Comparison of ENCODE assay signal across 24 cellular contexts in the genomic region with DNA sequence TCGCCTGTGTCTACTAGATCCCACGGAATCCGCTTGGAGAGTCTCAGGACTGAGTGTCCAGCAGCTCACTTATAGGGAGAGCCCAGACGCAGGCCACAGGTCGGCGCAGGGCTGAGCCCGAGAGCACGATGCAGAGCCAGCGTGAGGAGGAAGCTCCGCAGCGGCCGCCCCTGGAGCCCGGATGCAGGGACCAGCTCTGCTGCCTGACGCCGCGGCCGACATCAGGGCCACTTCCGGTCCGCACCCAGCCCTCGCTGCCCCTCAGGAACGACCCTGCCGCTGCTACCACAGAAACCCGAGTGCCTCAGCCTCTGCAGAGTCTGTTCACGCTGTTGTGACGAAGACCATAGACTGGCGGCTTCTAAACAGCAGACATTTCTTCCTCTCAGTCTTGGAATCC.
"Had no signal": no experiment of that assay in that cellular context is flagged by ENCODE, and none has a peak within 500 bp of the region (broad histone marks: within the 10 kb centered on the region; RNA-seq: fewer than 3 reads in every experiment).

No MANE protein-coding gene starts in this region.

- H3K27me3 Mint-ChIP-seq: activated CD8-positive, alpha-beta T cell treated with anti-CD3 and anti-CD28 coated beads for 36 hours; activated T-helper 17 cell treated with anti-CD3 and anti-CD28 coated beads, Interleukin-2, amount 50 U/mL, for 72 hours; central memory CD8-positive, alpha-beta T cell; dendritic cell treated with granulocyte-macrophage colony-stimulating factor and Interleukin-4, amounts not matched to agents 40 ng/mL and 50 ng/mL, for 4 days had no signal

- H3K4me3 Mint-ChIP-seq: activated CD8-positive, alpha-beta T cell treated with anti-CD3 and anti-CD28 coated beads for 36 hours; activated T-cell treated with anti-CD3 and anti-CD28 coated beads, Interleukin-2, amount 50 U/mL, for 4 hours; activated T-helper 17 cell treated with anti-CD3 and anti-CD28 coated beads, Interleukin-2, amount 50 U/mL, for 72 hours; central memory CD8-positive, alpha-beta T cell; dendritic cell treated with granulocyte-macrophage colony-stimulating factor and Interleukin-4, amounts not matched to agents 40 ng/mL and 50 ng/mL, for 4 days; endodermal cell; nephron; type B pancreatic cell had no signal

- H3K4me1 Mint-ChIP-seq: activated T-helper 17 cell treated with anti-CD3 and anti-CD28 coated beads, Interleukin-2, amount 50 U/mL, for 72 hours; central memory CD8-positive, alpha-beta T cell; endodermal cell; nephron had no signal

- DNase-seq: activated CD4-positive, alpha-beta T cell treated with anti-CD3 and anti-CD28 coated beads for 48 hours; activated CD8-positive, alpha-beta T cell treated with anti-CD3 and anti-CD28 coated beads for 36 hours; activated gamma-delta T cell treated with Interleukin-2 at 50 U/mL for 16 hours; activated naive CD4-positive, alpha-beta T cell treated with anti-CD3 and anti-CD28 coated beads, Interleukin-2, amount 50 U/mL, for 16 hours; activated T-cell treated with anti-CD3 and anti-CD28 coated beads, Interleukin-2, amount 50 U/mL, for 4 hours; amygdala; endodermal cell; foreskin keratinocyte; heart left ventricle; hypothalamus; kidney glomerular epithelial cell; left lung; mesendoderm; pancreas; psoas muscle; sigmoid colon; small intestine; stimulated activated CD4-positive, alpha-beta T cell treated with anti-CD3 and anti-CD28 coated beads, Interleukin-2, amount 100 ng/mL, for 24 hours; stimulated activated naive CD4-positive, alpha-beta T cell treated with Interleukin-2 at 50 U/mL for 16 hours had no signal

- H3K36me3 Mint-ChIP-seq: type B pancreatic cell had no signal

- H3K9me3 Mint-ChIP-seq: activated T-cell treated with anti-CD3 and anti-CD28 coated beads, Interleukin-2, amount 50 U/mL, for 4 hours; activated T-helper 17 cell treated with anti-CD3 and anti-CD28 coated beads, Interleukin-2, amount 50 U/mL, for 72 hours had no signal

- H3K27ac Mint-ChIP-seq: activated CD8-positive, alpha-beta T cell treated with anti-CD3 and anti-CD28 coated beads for 36 hours; activated T-helper 17 cell treated with anti-CD3 and anti-CD28 coated beads, Interleukin-2, amount 50 U/mL, for 72 hours; dendritic cell treated with granulocyte-macrophage colony-stimulating factor and Interleukin-4, amounts not matched to agents 40 ng/mL and 50 ng/mL, for 4 days; endodermal cell; nephron; type B pancreatic cell had no signal
